24 cellular contexts compared by ENCODE assay signal in the genomic region with DNA sequence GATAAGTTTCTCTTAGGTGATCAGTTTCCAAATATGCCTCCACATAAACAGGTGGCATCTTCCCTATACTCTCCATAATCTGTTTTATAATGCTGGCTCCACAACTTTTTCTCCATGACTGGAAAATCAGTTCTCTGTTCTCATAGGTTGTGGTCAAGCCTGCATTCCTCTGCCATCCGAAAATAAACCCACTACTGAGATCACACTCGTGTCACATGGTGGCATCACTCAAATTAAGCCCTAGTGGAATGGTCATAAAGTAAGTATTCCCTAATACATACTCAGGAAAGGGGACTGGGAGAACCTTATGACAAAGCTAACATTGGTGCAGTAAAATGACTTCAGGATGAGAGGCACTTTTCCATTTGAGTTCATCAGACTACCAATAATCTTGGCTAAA.
"Had no signal": no experiment of that assay in that cellular context is flagged by ENCODE, and none has a peak within 500 bp of the region (broad histone marks: within the 10 kb centered on the region; RNA-seq: fewer than 3 reads in every experiment).

No MANE protein-coding gene starts in this region.

- H3K36me3 Mint-ChIP-seq: mesothelial cell of epicardium, naive B cell had no signal

- H3K27me3 ChIP-seq: colonic mucosa, esophagus squamous epithelium, gastroesophageal sphincter, left lung had no signal

- H3K4me3 ChIP-seq: colonic mucosa, esophagus squamous epithelium, gastroesophageal sphincter, heart right ventricle, left lung, lower lobe of right lung, mucosa of descending colon had no signal

- H3K9me3 ChIP-seq: colonic mucosa, esophagus squamous epithelium, gastroesophageal sphincter, left lung, lower lobe of right lung, mucosa of descending colon had no signal

- H3K4me3 Mint-ChIP-seq: dendritic cell treated with granulocyte-macrophage colony-stimulating factor and Interleukin-4, amounts not matched to agents 40 ng/mL and 50 ng/mL, for 4 days; effector memory CD8-positive, alpha-beta T cell; endodermal cell; mesothelial cell of epicardium; naive B cell had no signal

- H3K27ac ChIP-seq: colonic mucosa, epithelial cell of prostate, esophagus squamous epithelium, gastroesophageal sphincter, heart right ventricle, left lung, lower lobe of right lung had no signal

- H3K9me3 Mint-ChIP-seq: dendritic cell treated with granulocyte-macrophage colony-stimulating factor and Interleukin-4, amounts not matched to agents 40 ng/mL and 50 ng/mL, for 4 days; effector memory CD8-positive, alpha-beta T cell had no signal

- DNase-seq: colonic mucosa; cortex of kidney; effector CD8-positive, alpha-beta T cell; effector memory CD8-positive, alpha-beta T cell; endodermal cell; erythroblast; esophagus squamous epithelium; foreskin fibroblast; glutamatergic neuron; head of caudate nucleus; heart right ventricle; hippocampal formation; left cardiac atrium; left lung; left ventricle myocardium superior; lower lobe of right lung; mesenchymal stem cell; mucosa of descending colon; naive B cell had no signal

- H3K36me3 ChIP-seq: colonic mucosa, esophagus squamous epithelium, gastroesophageal sphincter, heart right ventricle, left lung, lower lobe of right lung had no signal

- ATAC-seq: effector memory CD8-positive, alpha-beta T cell; esophagus mucosa; gastroesophageal sphincter; heart right ventricle; left cardiac atrium; left lung; left ventricle myocardium superior; lower lobe of right lung; mucosa of descending colon had no signal

- H3K27me3 Mint-ChIP-seq: dendritic cell treated with granulocyte-macrophage colony-stimulating factor and Interleukin-4, amounts not matched to agents 40 ng/mL and 50 ng/mL, for 4 days had no signal

- H3K4me1 Mint-ChIP-seq: endodermal cell, mesothelial cell of epicardium, naive B cell had no signal

- H3K27ac Mint-ChIP-seq: dendritic cell treated with granulocyte-macrophage colony-stimulating factor and Interleukin-4, amounts not matched to agents 40 ng/mL and 50 ng/mL, for 4 days; effector memory CD8-positive, alpha-beta T cell; endodermal cell; mesothelial cell of epicardium; naive B cell had no signal

- H3K4me1 ChIP-seq: colonic mucosa, esophagus squamous epithelium, gastroesophageal sphincter, heart right ventricle, left lung, lower lobe of right lung had no signal
